ENCODE assay signal across 8 cellular contexts in the genomic region with DNA sequence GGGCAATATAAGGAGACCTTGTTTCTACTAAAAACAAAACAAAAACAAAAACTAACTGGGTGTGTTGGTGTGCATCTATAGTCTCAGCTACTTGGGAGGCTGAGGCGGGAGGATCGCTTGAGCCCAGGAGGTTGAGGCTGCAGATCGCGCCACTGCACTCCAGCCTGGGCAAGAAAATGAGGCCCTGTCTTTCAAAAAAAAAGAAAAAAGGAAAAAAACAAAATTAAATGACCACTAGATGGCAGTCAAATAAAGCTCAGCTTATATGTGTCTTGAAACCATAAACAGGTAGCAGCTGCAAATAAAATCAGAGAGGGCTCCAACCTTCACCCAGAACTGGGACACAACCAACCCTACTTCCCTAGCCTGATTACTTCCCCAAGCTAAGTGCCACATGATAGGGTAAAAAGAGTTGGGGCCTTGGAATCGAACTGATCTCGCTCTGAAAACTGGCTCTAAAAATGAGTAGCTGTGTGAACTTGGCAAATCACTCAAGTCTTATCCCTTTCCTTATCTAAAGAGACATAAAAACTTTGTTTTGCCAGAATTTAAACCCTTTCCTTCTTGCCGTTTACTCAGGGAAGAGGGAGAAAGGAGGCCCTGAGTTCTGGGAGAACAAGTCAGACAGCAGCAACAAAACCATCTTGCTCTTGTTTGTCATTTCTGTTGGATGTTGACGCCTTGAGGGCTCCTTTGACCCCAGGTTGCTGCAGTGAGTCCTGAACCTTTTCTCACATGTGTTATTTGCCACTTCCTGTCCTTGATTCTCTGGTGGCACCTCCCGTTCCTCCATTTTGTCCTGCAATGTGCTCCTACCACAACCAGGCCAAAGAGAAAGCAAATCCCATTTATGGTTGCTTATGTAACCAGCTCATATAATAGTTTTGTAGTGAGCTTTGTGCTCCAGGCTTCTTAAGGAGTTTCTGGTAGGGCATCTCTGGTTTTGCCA.
DNase-seq lines count a peak whose midpoint lies in the region; ATAC-seq, FAIRE-seq and TF ChIP-seq lines count a peak whose summit lies in the region.

No MANE protein-coding gene starts in this region.

- TF ChIP-seq EP300 in A549 (IDR thresholded peaks at IDR 0.05) (no peak), sigmoid colon (IDR thresholded peaks at IDR 0.05) (no peak)

- POLR2A ChIA-PET in A549 (lab: Yijun Ruan, JAX): no interaction called here

- H3K27me3 ChIP-seq in heart left ventricle (no peaks in the 10 kb centered on the region), sigmoid colon (no peaks in the 10 kb centered on the region)

- 34% methylated on average over 9 of the region's 9 CpGs for WGBS in A549 (ENCODE audit: missing lambda C conversion rate)
- WGBS in heart left ventricle, 4 donors: 44 to 53% (median 51%) methylated on average over 9 of the region's 9 CpGs
- WGBS in sigmoid colon, 2 donors: 25 to 49% methylated on average over 9 of the region's 9 CpGs

- TF ChIP-seq CTCF in A549 (IDR thresholded peaks at IDR 0.05) (peak; percentile 66), GM10266 (IDR thresholded peaks at IDR 0.05; ENCODE audit: control insufficient read depth, insufficient read depth, low read depth, missing control alignments) (peak; percentile 47), heart left ventricle (IDR thresholded peaks at IDR 0.05) (peak; percentile 53 to 84 (median 71)), sigmoid colon (IDR thresholded peaks at IDR 0.05) (peak in 3 of 4 experiments; percentile 34 to 56 (median 54))

- H3K27ac ChIP-seq in A549: no peak overlapping the region
- peak overlapping the region in 3 of 12 donors; percentile 2 to 15 (median 8) for H3K27ac ChIP-seq in heart left ventricle
- no peak overlapping the region for H3K27ac ChIP-seq in sigmoid colon

- intact Hi-C loops in heart left ventricle (cut with DNase I): loop anchor here in 9 of 10 donors (1.0 to 10.0 kb wide), 10 partner anchors 101 to 1136 kb away; no protein-coding TSS in a partner anchor
- intact Hi-C loops in sigmoid colon (cut with DNase I): loop anchor here (2.0 kb wide), 1 partner anchor 149 kb away; no protein-coding TSS in a partner anchor

- peak; percentile 77 to 82 for TF ChIP-seq RAD21 in A549 (conservative IDR thresholded peaks at IDR 0.05 in 1 of 2, IDR thresholded peaks at IDR 0.05 in 1 of 2)

- H3K36me3 ChIP-seq in heart left ventricle (no peaks in the 10 kb centered on the region), sigmoid colon (no peaks in the 10 kb centered on the region)

- CTCF ChIA-PET in A549 (lab: Yijun Ruan, JAX): interaction anchor here (0.6 to 7.4 kb wide), 34 partner anchors 9 to 1821 kb away, joined by 3 to 67 read pairs (median 4); partner anchors contain the start of gene OPN5

- ATAC-seq in A549 (peak; percentile 70 to 80; a peak in 4 of 6 replicates), HG02884 (IDR thresholded peaks at IDR 0.05; ENCODE audit: unreplicated experiment) (peak; percentile 44), heart left ventricle (peak; percentile 49 to 73 (median 67))

- H3K9me3 ChIP-seq in A549 (no peaks in the 10 kb centered on the region), heart left ventricle (peaks cover 0 to under 1% (median 0%) of the 10 kb centered on the region in 12 donors), sigmoid colon (no peaks in the 10 kb centered on the region)

- H3K4me2 ChIP-seq in A549: no peak overlapping the region

- TF ChIP-seq POLR2A in A549 (IDR thresholded peaks at IDR 0.05; ENCODE audit: low read length) (no peak), heart left ventricle (IDR thresholded peaks at IDR 0.05) (no peak), sigmoid colon (IDR thresholded peaks at IDR 0.05) (no peak)

- DNase-seq in A549 (ENCODE audit: low read depth in 1 of 2, low spot score in 1 of 2): peak in 1 of 2 experiments; percentile 50
- DNase-seq in GM10266 (ENCODE audit: extremely low spot score): peak; percentile 32
- peak; percentile 69 for DNase-seq in NCI-H2171 treated with DMSO at 0.1 percent for 48 hours (lab: John Stamatoyannopoulos, UW)
- DNase-seq in activated T-cell treated with anti-CD3 and anti-CD28 coated beads, Interleukin-2, amount 50 U/mL, for 48 hours: peak; percentile 25 to 28
- no peak for DNase-seq in heart left ventricle
- no peak for DNase-seq in sigmoid colon
- DNase-seq in ecto neural progenitor cell (ENCODE audit: low spot score): no peak

- no peak for FAIRE-seq in A549 (lab: Jason Lieb, UNC)

- H3K4me1 ChIP-seq in A549: no peaks in the 10 kb centered on the region
- H3K4me1 ChIP-seq in heart left ventricle: peaks cover 0 to 25% (median 16%) of the 10 kb centered on the region in 12 donors
- peaks cover 0 to 6% (median 0%) of the 10 kb centered on the region in 4 donors for H3K4me1 ChIP-seq in sigmoid colon

- H3K4me3 ChIP-seq in A549 (no peak overlapping the region), heart left ventricle (no peak overlapping the region), sigmoid colon (no peak overlapping the region)

TF ChIP-seq in A549, 52 proteins besides CTCF, POLR2A, EP300 and RAD21:
- TF ChIP-seq MAFK (IDR thresholded peaks at IDR 0.05; ENCODE audit: partially characterized antibody): no peak
- TF ChIP-seq NR3C1 (IDR thresholded peaks at IDR 0.05): no peak
- TF ChIP-seq SMC3 (IDR thresholded peaks at IDR 0.05): peak; percentile 82

Comparison
In these comparisons a context has a peak if more than half of its experiments do, and no peak if none do; other contexts are left out.
1. DNase-seq: peak in GM10266 (single experiment), NCI-H2171 treated with DMSO at 0.1 percent for 48 hours (single experiment) and activated T-cell treated with anti-CD3 and anti-CD28 coated beads, Interleukin-2, amount 50 U/mL, for 48 hours (2 of 2); none in heart left ventricle (0 of 5), sigmoid colon (single experiment) and ecto neural progenitor cell (single experiment).
2. Peak in every context shown above with its lines, with median percentiles within 50 percentile points of each other: ATAC-seq and CTCF ChIP-seq.